In the genomic region with DNA sequence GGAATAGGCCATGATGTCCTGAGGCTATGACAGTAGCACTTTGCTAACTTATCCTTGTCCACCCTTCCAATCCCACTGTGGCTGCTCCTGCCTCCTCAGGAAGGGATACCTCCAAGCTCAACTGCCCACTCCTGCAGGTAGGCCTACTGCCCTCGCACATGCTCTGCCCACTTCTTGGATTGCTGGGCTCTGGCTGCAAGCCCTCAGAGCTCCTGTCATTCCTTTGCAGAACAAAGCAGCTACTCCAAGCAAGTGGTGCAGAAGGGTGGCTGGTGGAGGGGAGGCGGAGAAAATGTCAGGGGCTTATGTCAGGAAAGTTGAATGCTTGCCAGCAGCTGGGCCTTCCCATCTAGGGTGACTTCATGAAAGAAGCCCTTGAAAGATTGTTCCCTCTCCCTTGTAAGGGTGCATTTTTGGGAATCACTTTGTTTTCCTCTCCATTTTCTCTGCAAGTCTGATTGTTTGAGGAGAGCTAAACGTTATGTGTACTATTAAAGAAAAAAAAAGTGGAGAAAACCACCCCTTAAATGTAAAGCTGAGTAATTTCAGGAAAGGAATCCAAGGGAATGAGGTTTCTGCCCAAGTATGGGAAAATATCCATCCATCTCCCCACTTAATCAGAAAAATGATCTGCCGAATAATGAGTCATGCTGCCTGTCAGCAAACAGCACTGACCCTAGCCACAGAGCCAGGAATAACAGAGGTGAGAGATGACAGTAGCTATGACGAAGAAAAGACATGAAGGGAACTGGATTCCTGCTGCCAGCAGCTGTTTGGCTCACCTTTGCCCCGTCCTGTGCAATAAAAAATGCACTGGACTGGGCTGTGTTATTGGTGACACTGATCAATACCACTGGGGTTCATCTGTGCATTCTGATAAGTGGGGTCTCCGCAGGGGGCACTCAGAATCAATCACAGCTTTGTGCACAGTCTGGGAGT, we compare ENCODE assay signal across 1 cellular context.
TF ChIP-seq lines count a peak whose summit lies in the region.

No MANE protein-coding gene starts in this region.

TF ChIP-seq in HEK293, 187 proteins besides CTCF, POLR2A, EP300 and RAD21 (continued from another document):
- TF ChIP-seq, protein P1, sequence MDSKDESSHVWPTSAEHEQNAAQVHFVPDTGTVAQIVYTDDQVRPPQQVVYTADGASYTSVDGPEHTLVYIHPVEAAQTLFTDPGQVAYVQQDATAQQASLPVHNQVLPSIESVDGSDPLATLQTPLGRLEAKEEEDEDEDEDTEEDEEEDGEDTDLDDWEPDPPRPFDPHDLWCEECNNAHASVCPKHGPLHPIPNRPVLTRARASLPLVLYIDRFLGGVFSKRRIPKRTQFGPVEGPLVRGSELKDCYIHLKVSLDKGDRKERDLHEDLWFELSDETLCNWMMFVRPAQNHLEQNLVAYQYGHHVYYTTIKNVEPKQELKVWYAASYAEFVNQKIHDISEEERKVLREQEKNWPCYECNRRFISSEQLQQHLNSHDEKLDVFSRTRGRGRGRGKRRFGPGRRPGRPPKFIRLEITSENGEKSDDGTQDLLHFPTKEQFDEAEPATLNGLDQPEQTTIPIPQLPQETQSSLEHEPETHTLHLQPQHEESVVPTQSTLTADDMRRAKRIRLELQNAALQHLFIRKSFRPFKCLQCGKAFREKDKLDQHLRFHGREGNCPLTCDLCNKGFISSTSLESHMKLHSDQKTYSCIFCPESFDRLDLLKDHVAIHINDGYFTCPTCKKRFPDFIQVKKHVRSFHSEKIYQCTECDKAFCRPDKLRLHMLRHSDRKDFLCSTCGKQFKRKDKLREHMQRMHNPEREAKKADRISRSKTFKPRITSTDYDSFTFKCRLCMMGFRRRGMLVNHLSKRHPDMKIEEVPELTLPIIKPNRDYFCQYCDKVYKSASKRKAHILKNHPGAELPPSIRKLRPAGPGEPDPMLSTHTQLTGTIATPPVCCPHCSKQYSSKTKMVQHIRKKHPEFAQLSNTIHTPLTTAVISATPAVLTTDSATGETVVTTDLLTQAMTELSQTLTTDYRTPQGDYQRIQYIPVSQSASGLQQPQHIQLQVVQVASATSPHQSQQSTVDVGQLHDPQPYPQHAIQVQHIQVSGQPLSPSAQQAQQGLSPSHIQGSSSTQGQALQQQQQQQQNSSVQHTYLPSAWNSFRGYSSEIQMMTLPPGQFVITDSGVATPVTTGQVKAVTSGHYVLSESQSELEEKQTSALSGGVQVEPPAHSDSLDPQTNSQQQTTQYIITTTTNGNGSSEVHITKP (tag by site-specific recombination; IDR thresholded peaks at IDR 0.05): peak; percentile 97
- peak; percentile 76 for TF ChIP-seq ZFHX2 (tag by site-specific recombination; conservative IDR thresholded peaks at IDR 0.05)
- no peak for TF ChIP-seq ZNF76 (tag by site-specific recombination; IDR thresholded peaks at IDR 0.05; ENCODE audit: borderline replicate concordance, low read depth)
- 0 out of 2 replicates have a peak, but pooled peaks have one; percentile 39 for TF ChIP-seq KLF8 (tag by site-specific recombination; IDR thresholded peaks at IDR 0.05)
- no peak for TF ChIP-seq ZFP69B (tag by site-specific recombination; IDR thresholded peaks at IDR 0.05)
- TF ChIP-seq, protein P2, sequence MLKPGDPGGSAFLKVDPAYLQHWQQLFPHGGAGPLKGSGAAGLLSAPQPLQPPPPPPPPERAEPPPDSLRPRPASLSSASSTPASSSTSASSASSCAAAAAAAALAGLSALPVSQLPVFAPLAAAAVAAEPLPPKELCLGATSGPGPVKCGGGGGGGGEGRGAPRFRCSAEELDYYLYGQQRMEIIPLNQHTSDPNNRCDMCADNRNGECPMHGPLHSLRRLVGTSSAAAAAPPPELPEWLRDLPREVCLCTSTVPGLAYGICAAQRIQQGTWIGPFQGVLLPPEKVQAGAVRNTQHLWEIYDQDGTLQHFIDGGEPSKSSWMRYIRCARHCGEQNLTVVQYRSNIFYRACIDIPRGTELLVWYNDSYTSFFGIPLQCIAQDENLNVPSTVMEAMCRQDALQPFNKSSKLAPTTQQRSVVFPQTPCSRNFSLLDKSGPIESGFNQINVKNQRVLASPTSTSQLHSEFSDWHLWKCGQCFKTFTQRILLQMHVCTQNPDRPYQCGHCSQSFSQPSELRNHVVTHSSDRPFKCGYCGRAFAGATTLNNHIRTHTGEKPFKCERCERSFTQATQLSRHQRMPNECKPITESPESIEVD (tag by site-specific recombination; IDR thresholded peaks at IDR 0.05): peak; percentile 54; the same call in 1 of the 2 replicates
- TF ChIP-seq EGR2 (tag by site-specific recombination; IDR thresholded peaks at IDR 0.05; ENCODE audit: low read depth): peak; percentile 71
- TF ChIP-seq HIC1 (tag by site-specific recombination; IDR thresholded peaks at IDR 0.05): peak; percentile 57
- TF ChIP-seq MYNN (tag by site-specific recombination; IDR thresholded peaks at IDR 0.05; ENCODE audit: borderline replicate concordance): peak; percentile 66
- 0 out of 2 replicates have a peak, but pooled peaks have one; percentile 33 for TF ChIP-seq ZBTB21 (tag by site-specific recombination; IDR thresholded peaks at IDR 0.05)
- TF ChIP-seq OSR2 (tag by site-specific recombination; IDR thresholded peaks at IDR 0.05): peak; percentile 34; the same call in 1 of the 2 replicates
- TF ChIP-seq INSM2 (tag by site-specific recombination; IDR thresholded peaks at IDR 0.05): peak; percentile 69; the same call in 1 of the 2 replicates
- TF ChIP-seq ZBTB6 (tag by site-specific recombination; IDR thresholded peaks at IDR 0.05): no peak
- peak; percentile 49; the same call in 1 of the 2 replicates for TF ChIP-seq ZEB2 (tag by site-specific recombination; IDR thresholded peaks at IDR 0.05)
